Comparison of ENCODE assay signal across 22 cellular contexts in genomic region chr19:6717441-6717971, GRCh38. TPM values are rescaled to one million over a fixed set of nuclear protein-coding genes. Genes with fewer than 3 reads are reported as not detected.
DNase-seq lines count a peak whose midpoint lies in the region; ATAC-seq, FAIRE-seq and TF ChIP-seq lines count a peak whose summit lies in the region.
"Had no signal": no experiment of that assay in that cellular context is flagged by ENCODE, and none has a peak within 500 bp of the region (broad histone marks: within the 10 kb centered on the region; RNA-seq: fewer than 3 reads in every experiment).

No MANE protein-coding gene starts in this region.

- no peak for TF ChIP-seq POLR2A in H1 (IDR thresholded peaks at IDR 0.05; ENCODE audit: control extremely low read depth in 1 of 2, low read depth in 2 of 2, low read length in 2 of 2)

- H3K4me3 ChIP-seq in HUES6 (ENCODE audit: low read depth, low read length) (peak overlapping the region; percentile 64), H1 (ENCODE audit: extremely low read depth in 1 of 4, insufficient read depth in 2 of 4, low read depth in 3 of 4, low read length in 4 of 4) (peak overlapping the region in 2 of 4 experiments; percentile 11 to 32; a peak in 2 of 8 replicates), neural progenitor cell (no peak overlapping the region)
- H3K4me3 ChIP-seq: transverse colon had no signal

- H2AK5ac ChIP-seq in H1 (ENCODE audit: low read depth, low read length) = peak overlapping the region; percentile 100

- peak overlapping the region; percentile 97 for H3K56ac ChIP-seq in H1 (replicated peaks; ENCODE audit: insufficient read length, low read depth, low read length)

- POLR2A ChIA-PET in activated CD4-positive, alpha-beta T cell treated with anti-CD3 and anti-CD28 coated beads, Interleukin-2, amount 10 ng/mL, durations not matched to agents 7 days and 5 days (lab: Charles Lee) = no interaction called here
- POLR2A ChIA-PET in H1 (lab: Charles Lee; ENCODE audit: partially characterized antibody) = no interaction called here

- ATAC-seq in HG03439 (IDR thresholded peaks at IDR 0.05; ENCODE audit: unreplicated experiment) (no peak), GM19452 (IDR thresholded peaks at IDR 0.05; ENCODE audit: unreplicated experiment) (no peak)
- ATAC-seq: activated T-cell treated with anti-CD3 and anti-CD28 coated beads, Interleukin-2, amount 50 U/mL, for 72 hours had no signal

- no peak overlapping the region for H4K5ac ChIP-seq in H1 (ENCODE audit: insufficient read length, low read depth, low read length)

- H3K27me3 Mint-ChIP-seq in activated CD4-positive, alpha-beta T cell treated with anti-CD3 and anti-CD28 coated beads, Interleukin-2, amount 10 ng/mL, durations not matched to agents 7 days and 5 days = peaks cover 5% of the 10 kb centered on the region
- H3K27me3 Mint-ChIP-seq in neural progenitor cell (ENCODE audit: insufficient read depth, low read depth) (peaks cover 22% of the 10 kb centered on the region), mesothelial cell of epicardium (ENCODE audit: low read depth) (peaks cover 17% of the 10 kb centered on the region)

- H3K4me3 Mint-ChIP-seq in activated CD4-positive, alpha-beta T cell treated with anti-CD3 and anti-CD28 coated beads, Interleukin-2, amount 10 ng/mL, durations not matched to agents 7 days and 5 days = no peak overlapping the region
- H3K4me3 Mint-ChIP-seq in neural progenitor cell (peak overlapping the region; percentile 52), mesothelial cell of epicardium (no peak overlapping the region)
- H3K4me3 Mint-ChIP-seq: activated T-cell treated with anti-CD3 and anti-CD28 coated beads, Interleukin-2, amount 50 U/mL, for 72 hours had no signal

- peak overlapping the region; percentile 10; the same call in 1 of the 2 replicates for H3K18ac ChIP-seq in H1 (ENCODE audit: extremely low read depth, low read length)

- FAIRE-seq in H1 (lab: Jason Lieb, UNC) = peak; percentile 84
- FAIRE-seq: A204.1 had no signal

- H3K79me1 ChIP-seq in H1 (ENCODE audit: low read depth, low read length) = no peaks in the 10 kb centered on the region

- H3K27ac Mint-ChIP-seq in activated CD4-positive, alpha-beta T cell treated with anti-CD3 and anti-CD28 coated beads, Interleukin-2, amount 10 ng/mL, durations not matched to agents 7 days and 5 days = peak overlapping the region; percentile 51
- H3K27ac Mint-ChIP-seq in neural progenitor cell (peak overlapping the region; percentile 44), mesothelial cell of epicardium (no peak overlapping the region)
- H3K27ac Mint-ChIP-seq: activated T-cell treated with anti-CD3 and anti-CD28 coated beads, Interleukin-2, amount 50 U/mL, for 72 hours had no signal

- peak overlapping the region; percentile 73 for H2BK5ac ChIP-seq in H1 (ENCODE audit: low read depth, low read length)

- peak overlapping the region; percentile 95 for H4K91ac ChIP-seq in H1 (replicated peaks; ENCODE audit: insufficient read length, low read length)

- no peaks in the 10 kb centered on the region for H3K27me3 ChIP-seq in HUES6 (ENCODE audit: control insufficient read depth, insufficient read depth, low read length)
- no peaks in the 10 kb centered on the region; a peak in 1 of 7 replicates for H3K27me3 ChIP-seq in H1 (replicated peaks in 1 of 4; ENCODE audit: control insufficient read depth in 3 of 4, extremely low read depth in 1 of 4, insufficient read depth in 3 of 4, low read length in 3 of 4)
- no peaks in the 10 kb centered on the region for H3K27me3 ChIP-seq in neural progenitor cell
- H3K27me3 ChIP-seq: transverse colon had no signal

- no peak overlapping the region; the same call in 1 of the 2 replicates for H4K8ac ChIP-seq in H1 (ENCODE audit: extremely low read depth, insufficient read depth, low read length)

- H2AFZ ChIP-seq in H1 (ENCODE audit: low read length) (no peak overlapping the region), neural progenitor cell (replicated peaks) (no peak overlapping the region)

- 83% methylated on average over 4 of the region's 4 CpGs; no CpG with 5 or more reads in 1 of the 2 experiments for WGBS in H1 (ENCODE audit: extremely low coverage in 1 of 2, insufficient coverage in 1 of 2, insufficient read length in 1 of 2, insufficient replicate concordance in 2 of 2, low coverage in 1 of 2, low lambda C conversion rate in 2 of 2, missing lambda C conversion rate in 1 of 2), 2 experiments

- H3K9me3 ChIP-seq in HUES6 (ENCODE audit: control insufficient read depth, insufficient read depth, low read depth, low read length) = no peaks in the 10 kb centered on the region
- no peaks in the 10 kb centered on the region for H3K9me3 ChIP-seq in H1 (ENCODE audit: insufficient read depth in 2 of 2, low read depth in 1 of 2, low read length in 1 of 2)
- no peaks in the 10 kb centered on the region for H3K9me3 ChIP-seq in neural progenitor cell (ENCODE audit: low read depth)
- H3K9me3 ChIP-seq: transverse colon had no signal

- TF ChIP-seq EP300 in H1 (IDR thresholded peaks at IDR 0.05; ENCODE audit: borderline replicate concordance in 1 of 2, low read depth in 2 of 2, low read length in 2 of 2) = no peak

- H3K9me3 Mint-ChIP-seq in activated CD4-positive, alpha-beta T cell treated with anti-CD3 and anti-CD28 coated beads, Interleukin-2, amount 10 ng/mL, durations not matched to agents 7 days and 5 days = peaks cover 4% of the 10 kb centered on the region
- H3K9me3 Mint-ChIP-seq in neural progenitor cell (peaks cover 7% of the 10 kb centered on the region), mesothelial cell of epicardium (no peaks in the 10 kb centered on the region)

- peak overlapping the region; percentile 94 for H3K4ac ChIP-seq in H1 (replicated peaks; ENCODE audit: insufficient read length, low read depth, low read length)

- H3K36me3 ChIP-seq in HUES6 (ENCODE audit: control insufficient read depth, insufficient read depth, low read length) = no peaks in the 10 kb centered on the region; the same call in 1 of the 2 replicates
- no peaks in the 10 kb centered on the region; a peak in 1 of 8 replicates for H3K36me3 ChIP-seq in H1 (ENCODE audit: control insufficient read depth in 2 of 4, insufficient read depth in 4 of 4, low read length in 3 of 4)
- no peaks in the 10 kb centered on the region for H3K36me3 ChIP-seq in neural progenitor cell
- H3K36me3 ChIP-seq: transverse colon had no signal

- DNase-seq in activated CD4-positive, alpha-beta T cell treated with anti-CD3 and anti-CD28 coated beads, Interleukin-2, amount 10 ng/mL, durations not matched to agents 7 days and 5 days = no peak
- DNase-seq in activated CD4-positive, alpha-beta T cell treated with anti-CD3 and anti-CD28 coated beads for 4 hours = no peak
- DNase-seq in H1 (ENCODE audit: low read depth in 1 of 2, low spot score in 2 of 2) = no peak
- DNase-seq in neural progenitor cell (ENCODE audit: low spot score) = no peak
- no peak for DNase-seq in mesothelial cell of epicardium (ENCODE audit: low spot score in 2 of 2, unreplicated experiment in 2 of 2)
- DNase-seq: activated CD4-positive, alpha-beta T cell treated with anti-CD3 and anti-CD28 coated beads for 1 hour; activated T-cell treated with anti-CD3 and anti-CD28 coated beads, Interleukin-2, amount 50 U/mL, for 72 hours; amygdala; islet precursor cell; Kasumi-1; midbrain; NCI-H2227 treated with DMSO at 0.1 percent for 48 hours; NK-92 treated with Interleukin-12 subunit alpha and Interleukin-12 subunit beta, amount 100 ng/mL, for 24 hours; stimulated activated CD4-positive, alpha-beta T cell treated with anti-CD3 and anti-CD28 coated beads, Interleukin-2, amount 100 ng/mL, for 48 hours; stimulated activated CD8-positive, alpha-beta memory T cell treated with anti-CD3 and anti-CD28 coated beads, Interleukin-4, amount 100 ng/mL, for 48 hours; transverse colon had no signal

- peaks cover 4% of the 10 kb centered on the region for H3F3A ChIP-seq in neural progenitor cell (ENCODE audit: low read depth)

- no peak for TF ChIP-seq CTCF in H1 (IDR thresholded peaks at IDR 0.05; ENCODE audit: control extremely low read depth in 1 of 3, insufficient read depth in 1 of 3, low read depth in 1 of 3, low read length in 3 of 3)
- TF ChIP-seq CTCF in neural progenitor cell (IDR thresholded peaks at IDR 0.05) = no peak
- TF ChIP-seq CTCF in mesothelial cell of epicardium (IDR thresholded peaks at IDR 0.05; ENCODE audit: unreplicated experiment) = no peak

- H2BK120ac ChIP-seq in H1 (replicated peaks; ENCODE audit: low read depth, low read length) = peak overlapping the region; percentile 69

- CTCF ChIA-PET in activated CD4-positive, alpha-beta T cell treated with anti-CD3 and anti-CD28 coated beads, Interleukin-2, amount 10 ng/mL, durations not matched to agents 7 days and 5 days (lab: Charles Lee) = no interaction called here
- CTCF ChIA-PET in H1 (lab: Charles Lee; ENCODE audit: partially characterized antibody) = no interaction called here

- H3K4me2 ChIP-seq in H1 (ENCODE audit: insufficient read depth in 1 of 2, low read depth in 2 of 2, low read length in 2 of 2) (peak overlapping the region; percentile 9 to 83; a peak in 2 of 4 replicates), neural progenitor cell (no peak overlapping the region)

- H4K20me1 ChIP-seq in H1 (replicated peaks in 1 of 2; ENCODE audit: control insufficient read depth in 1 of 2, insufficient read depth in 2 of 2, low read length in 2 of 2) = peaks cover 0 to 6% of the 10 kb centered on the region in 2 experiments
- no peaks in the 10 kb centered on the region for H4K20me1 ChIP-seq in neural progenitor cell (ENCODE audit: low read depth)

- H3K79me2 ChIP-seq in H1 (ENCODE audit: control insufficient read depth in 1 of 2, insufficient read depth in 2 of 2, low read length in 2 of 2) (no peaks in the 10 kb centered on the region; a peak in 1 of 4 replicates), neural progenitor cell (ENCODE audit: low read depth) (no peaks in the 10 kb centered on the region)

- H2BK15ac ChIP-seq in H1 (ENCODE audit: low read length) = peak overlapping the region; percentile 95

- no peak overlapping the region for H3K27ac ChIP-seq in HUES6 (ENCODE audit: low read depth, low read length)
- no peak overlapping the region for H3K27ac ChIP-seq in H1 (ENCODE audit: low read depth, low read length)
- H3K27ac ChIP-seq in neural progenitor cell = no peak overlapping the region
- H3K27ac ChIP-seq: transverse colon had no signal

- peak overlapping the region; percentile 68; the same call in 1 of the 2 replicates for H2BK20ac ChIP-seq in H1 (ENCODE audit: low read length)

- H3K36me3 Mint-ChIP-seq in activated CD4-positive, alpha-beta T cell treated with anti-CD3 and anti-CD28 coated beads, Interleukin-2, amount 10 ng/mL, durations not matched to agents 7 days and 5 days (ENCODE audit: low read depth) = no peaks in the 10 kb centered on the region
- H3K36me3 Mint-ChIP-seq in neural progenitor cell (no peaks in the 10 kb centered on the region), mesothelial cell of epicardium (no peaks in the 10 kb centered on the region)

- H3K14ac ChIP-seq in H1 (ENCODE audit: insufficient read length) = peak overlapping the region; percentile 37

- H2BK12ac ChIP-seq in H1 (ENCODE audit: low read depth, low read length) = peak overlapping the region; percentile 98

- peaks cover 9% of the 10 kb centered on the region; the same call in 1 of the 2 replicates for H3K4me1 ChIP-seq in HUES6 (ENCODE audit: control insufficient read depth, insufficient read depth, low read length)
- H3K4me1 ChIP-seq in H1 (replicated peaks in 1 of 4; ENCODE audit: control insufficient read depth in 3 of 4, insufficient read depth in 4 of 4, low read length in 3 of 4) = peaks cover 0 to 11% (median 4%) of the 10 kb centered on the region in 4 experiments; a peak in 4 of 7 replicates
- no peaks in the 10 kb centered on the region for H3K4me1 ChIP-seq in neural progenitor cell

- H3K9ac ChIP-seq in HUES6 (ENCODE audit: low read length) (no peak overlapping the region), H1 (replicated peaks in 1 of 4; ENCODE audit: extremely low read depth in 1 of 4, low read depth in 3 of 4, low read length in 3 of 4) (peak overlapping the region in 1 of 4 experiments; percentile 22; a peak in 1 of 7 replicates), neural progenitor cell (no peak overlapping the region)

- no peak for TF ChIP-seq RAD21 in H1 (IDR thresholded peaks at IDR 0.05 in 1 of 2, conservative IDR thresholded peaks at IDR 0.05 in 1 of 2; ENCODE audit: low read depth in 2 of 2, low read length in 2 of 2)

- peak overlapping the region; percentile 37 for H3K23ac ChIP-seq in H1 (ENCODE audit: insufficient read length)

- peaks cover 21% of the 10 kb centered on the region for H3K4me1 Mint-ChIP-seq in activated CD4-positive, alpha-beta T cell treated with anti-CD3 and anti-CD28 coated beads, Interleukin-2, amount 10 ng/mL, durations not matched to agents 7 days and 5 days
- H3K4me1 Mint-ChIP-seq in neural progenitor cell = peaks cover 5% of the 10 kb centered on the region
- H3K4me1 Mint-ChIP-seq in mesothelial cell of epicardium = peaks cover 13% of the 10 kb centered on the region

- H3K23me2 ChIP-seq in H1 (ENCODE audit: low read depth, low read length) = peaks cover 10% of the 10 kb centered on the region

RNA-seq across cellular contexts. Expression of gene C3, which starts 2.9 kb away (rescaled TPM):
- total RNA-seq in activated CD4-positive, alpha-beta T cell treated with anti-CD3 and anti-CD28 coated beads, Interleukin-2, amount 10 ng/mL, durations not matched to agents 7 days and 5 days = not detected
- 4.2 and 6.4 TPM in 2 replicates for total RNA-seq in H1 (2021; fragmentation: NEBNext Ultra II Directional; extraction: Animal tissue kit (Norgen Biotek cat#: 25700))
- polyA plus RNA-seq in H1 (2011; rRNA removed) = 12.8 and 16.6 TPM in 2 replicates
- 16.0 TPM for polyA plus RNA-seq in H1 (2011; cell fraction: cytosol; rRNA removed)
- polyA plus RNA-seq in H1 (2011; cell fraction: nucleus; rRNA removed) = 34.2 TPM
- polyA plus RNA-seq in H1 (2012, experiment 1 of 2) = 11.3 to 16.8 TPM (median 13.0 TPM) in 4 replicates
- polyA plus RNA-seq in H1 (2012, experiment 2 of 2) = 13.6 TPM
- polyA plus RNA-seq in H1 (2013, experiment 1 of 2) = 22.5 TPM
- polyA plus RNA-seq in H1 (2013, experiment 2 of 2) = 24.4 TPM
- polyA minus RNA-seq in H1 (2011; rRNA and poly(A)+ RNA removed) = 16.2 and 28.8 TPM in 2 replicates
- polyA minus RNA-seq in H1 (2011; cell fraction: cytosol; rRNA and poly(A)+ RNA removed) = 31.9 TPM
- polyA minus RNA-seq in H1 (2011; cell fraction: nucleus; rRNA and poly(A)+ RNA removed) = 33.2 TPM
- total RNA-seq in neural progenitor cell (ENCODE audit: low replicate concordance) = 0.25 and 1.5 TPM in 2 replicates
- total RNA-seq in mesothelial cell of epicardium = 23.1 to 35.3 TPM (median 24.5 TPM) in 3 replicates

RNA-seq across cellular contexts. Expression of gene GPR108, which starts 19.9 kb away (rescaled TPM):
- 10 to 100 TPM; 64.6 TPM for total RNA-seq in activated CD4-positive, alpha-beta T cell treated with anti-CD3 and anti-CD28 coated beads, Interleukin-2, amount 10 ng/mL, durations not matched to agents 7 days and 5 days
- total RNA-seq in H1 (2021; fragmentation: NEBNext Ultra II Directional; extraction: Animal tissue kit (Norgen Biotek cat#: 25700)) = 34.9 and 35.3 TPM in 2 replicates
- polyA plus RNA-seq in H1 (2011; rRNA removed) = 46.0 and 63.9 TPM in 2 replicates
- polyA plus RNA-seq in H1 (2011; cell fraction: cytosol; rRNA removed) = 52.1 TPM
- 160 TPM for polyA plus RNA-seq in H1 (2011; cell fraction: nucleus; rRNA removed)
- 35.3 to 46.7 TPM (median 38.7 TPM) in 4 replicates for polyA plus RNA-seq in H1 (2012, experiment 1 of 2)
- 36.3 TPM for polyA plus RNA-seq in H1 (2012, experiment 2 of 2)
- polyA plus RNA-seq in H1 (2013, experiment 1 of 2) = 47.8 TPM
- 49.9 TPM for polyA plus RNA-seq in H1 (2013, experiment 2 of 2)
- polyA minus RNA-seq in H1 (2011; rRNA and poly(A)+ RNA removed) = 30.4 and 47.5 TPM in 2 replicates
- 15.0 TPM for polyA minus RNA-seq in H1 (2011; cell fraction: cytosol; rRNA and poly(A)+ RNA removed)
- polyA minus RNA-seq in H1 (2011; cell fraction: nucleus; rRNA and poly(A)+ RNA removed) = 23.3 TPM
- 38.3 and 55.3 TPM in 2 replicates for total RNA-seq in neural progenitor cell (ENCODE audit: low replicate concordance)
- 51.4 to 53.6 TPM (median 52.1 TPM) in 3 replicates for total RNA-seq in mesothelial cell of epicardium

RNA-seq across cellular contexts. Expression of gene TRIP10, which starts 22.0 kb away (rescaled TPM):
- total RNA-seq in activated CD4-positive, alpha-beta T cell treated with anti-CD3 and anti-CD28 coated beads, Interleukin-2, amount 10 ng/mL, durations not matched to agents 7 days and 5 days = 10 to 100 TPM; 11.1 to 11.2 TPM
- total RNA-seq in H1 (2021; fragmentation: NEBNext Ultra II Directional; extraction: Animal tissue kit (Norgen Biotek cat#: 25700)) = 69.3 and 69.5 TPM in 2 replicates
- polyA plus RNA-seq in H1 (2011; rRNA removed) = 27.8 and 38.0 TPM in 2 replicates
- 46.0 TPM for polyA plus RNA-seq in H1 (2011; cell fraction: cytosol; rRNA removed)
- 69.9 TPM for polyA plus RNA-seq in H1 (2011; cell fraction: nucleus; rRNA removed)
- 66.1 to 83.1 TPM (median 77.4 TPM) in 4 replicates for polyA plus RNA-seq in H1 (2012, experiment 1 of 2)
- polyA plus RNA-seq in H1 (2012, experiment 2 of 2) = 58.7 TPM
- polyA plus RNA-seq in H1 (2013, experiment 1 of 2) = 63.3 TPM
- 64.1 TPM for polyA plus RNA-seq in H1 (2013, experiment 2 of 2)
- polyA minus RNA-seq in H1 (2011; rRNA and poly(A)+ RNA removed) = 23.1 and 26.9 TPM in 2 replicates
- 28.1 TPM for polyA minus RNA-seq in H1 (2011; cell fraction: cytosol; rRNA and poly(A)+ RNA removed)
- polyA minus RNA-seq in H1 (2011; cell fraction: nucleus; rRNA and poly(A)+ RNA removed) = 24.9 TPM
- total RNA-seq in neural progenitor cell (ENCODE audit: low replicate concordance) = 53.0 and 57.2 TPM in 2 replicates
- total RNA-seq in mesothelial cell of epicardium = 67.5 to 73.2 TPM (median 69.5 TPM) in 3 replicates

RNA-seq across cellular contexts. Expression of gene TNFSF14, which starts 47.5 kb away (rescaled TPM):
- 10 to 100 TPM; 20.2 to 20.8 TPM for total RNA-seq in activated CD4-positive, alpha-beta T cell treated with anti-CD3 and anti-CD28 coated beads, Interleukin-2, amount 10 ng/mL, durations not matched to agents 7 days and 5 days
- not detected in 2 replicates for total RNA-seq in H1 (2021; fragmentation: NEBNext Ultra II Directional; extraction: Animal tissue kit (Norgen Biotek cat#: 25700))
- 0.03 TPM in 1 of 2 replicates, not detected in the other for polyA plus RNA-seq in H1 (2011; rRNA removed)
- 0.03 TPM for polyA plus RNA-seq in H1 (2011; cell fraction: cytosol; rRNA removed)
- not detected for polyA plus RNA-seq in H1 (2011; cell fraction: nucleus; rRNA removed)
- polyA plus RNA-seq in H1 (2012, experiment 1 of 2) = 0.06 TPM in 1 of 4 replicates, not detected in the others
- polyA plus RNA-seq in H1 (2012, experiment 2 of 2) = not detected
- polyA plus RNA-seq in H1 (2013, experiment 1 of 2) = 0.02 TPM
- polyA plus RNA-seq in H1 (2013, experiment 2 of 2) = not detected
- not detected in 2 replicates for polyA minus RNA-seq in H1 (2011; rRNA and poly(A)+ RNA removed)
- polyA minus RNA-seq in H1 (2011; cell fraction: cytosol; rRNA and poly(A)+ RNA removed) = not detected
- not detected for polyA minus RNA-seq in H1 (2011; cell fraction: nucleus; rRNA and poly(A)+ RNA removed)
- not detected in 2 replicates for total RNA-seq in neural progenitor cell (ENCODE audit: low replicate concordance)
- 0.07 to 0.09 TPM in 2 of 3 replicates, not detected in the other for total RNA-seq in mesothelial cell of epicardium
- total RNA-seq: glomerular endothelial cell, osteoblast had no signal

RNA-seq across cellular contexts. Expression of gene SH2D3A, which starts 49.7 kb away (rescaled TPM):
- 10 to 100 TPM; 31.5 to 35.2 TPM for total RNA-seq in activated CD4-positive, alpha-beta T cell treated with anti-CD3 and anti-CD28 coated beads, Interleukin-2, amount 10 ng/mL, durations not matched to agents 7 days and 5 days
- total RNA-seq in H1 (2021; fragmentation: NEBNext Ultra II Directional; extraction: Animal tissue kit (Norgen Biotek cat#: 25700)) = 20.0 and 22.1 TPM in 2 replicates
- polyA plus RNA-seq in H1 (2011; rRNA removed) = 14.5 and 22.8 TPM in 2 replicates
- 18.8 TPM for polyA plus RNA-seq in H1 (2011; cell fraction: cytosol; rRNA removed)
- polyA plus RNA-seq in H1 (2011; cell fraction: nucleus; rRNA removed) = 34.1 TPM
- polyA plus RNA-seq in H1 (2012, experiment 1 of 2) = 12.6 to 18.8 TPM (median 17.6 TPM) in 4 replicates
- polyA plus RNA-seq in H1 (2012, experiment 2 of 2) = 15.0 TPM
- 32.0 TPM for polyA plus RNA-seq in H1 (2013, experiment 1 of 2)
- polyA plus RNA-seq in H1 (2013, experiment 2 of 2) = 29.0 TPM
- polyA minus RNA-seq in H1 (2011; rRNA and poly(A)+ RNA removed) = 6.1 and 7.2 TPM in 2 replicates
- polyA minus RNA-seq in H1 (2011; cell fraction: cytosol; rRNA and poly(A)+ RNA removed) = 9.0 TPM
- polyA minus RNA-seq in H1 (2011; cell fraction: nucleus; rRNA and poly(A)+ RNA removed) = 11.2 TPM
- total RNA-seq in neural progenitor cell (ENCODE audit: low replicate concordance) (0.65 and 1.5 TPM in 2 replicates), mesothelial cell of epicardium (13.3 to 13.9 TPM (median 13.4 TPM) in 3 replicates)
- total RNA-seq: osteoblast had no signal
